In the genomic region with DNA sequence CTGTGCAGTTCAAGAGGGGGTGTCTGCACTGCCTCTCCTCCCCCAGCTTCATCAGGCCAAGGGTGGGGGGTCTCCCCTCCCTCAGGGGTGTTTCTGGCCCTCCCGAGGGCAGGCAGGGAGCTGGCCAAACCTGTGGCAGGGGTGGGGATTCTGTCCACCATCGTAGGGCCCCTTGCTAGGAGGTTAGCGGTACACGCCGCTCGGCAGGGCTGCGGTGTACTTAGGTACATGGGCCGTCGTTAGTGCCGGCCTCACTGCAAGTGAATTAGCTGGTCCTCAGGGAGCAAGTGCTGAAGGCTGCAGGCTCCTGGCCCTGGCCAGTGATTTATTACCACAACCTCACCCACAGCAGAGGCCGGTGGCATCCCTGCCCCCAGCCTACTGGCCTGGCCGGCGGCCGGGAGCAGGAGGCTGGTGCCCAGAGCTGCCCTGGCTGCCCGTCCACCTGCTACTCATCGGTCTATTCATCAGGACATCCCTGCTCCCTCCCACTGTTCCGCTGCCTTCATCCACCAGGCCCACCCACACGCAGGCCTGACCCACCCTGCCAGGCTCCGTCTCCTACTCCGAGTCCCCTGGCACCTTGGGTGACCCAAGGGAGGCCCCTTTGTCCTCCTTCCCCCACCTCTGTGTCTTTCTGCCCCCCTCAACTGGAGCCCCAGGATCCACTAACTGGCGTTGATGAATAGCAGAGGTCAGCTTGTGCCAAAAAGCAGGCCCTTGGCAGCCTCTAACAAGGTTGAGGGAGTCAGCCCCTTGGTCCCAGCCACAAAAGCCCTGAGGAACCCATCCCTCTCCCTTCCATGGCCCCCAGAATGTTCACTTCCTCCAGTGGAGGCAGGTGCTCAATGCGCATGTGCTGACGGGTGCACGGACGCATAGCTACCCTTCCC, we compare ENCODE assay signal across 1 cellular context.
TF ChIP-seq lines count a peak whose summit lies in the region.

No MANE protein-coding gene starts in this region.

TF ChIP-seq in HepG2, 621 proteins besides CTCF, POLR2A, EP300 and RAD21:
- TF ChIP-seq ZBTB38 (CRISPR knock-in tag; IDR thresholded peaks at IDR 0.05) (peak; percentile 85; the same call in 1 of the 2 replicates), ZNF788 (CRISPR knock-in tag; IDR thresholded peaks at IDR 0.05; ENCODE audit: borderline replicate concordance) (0 out of 2 replicates have a peak, but pooled peaks have one; percentile 21), HNRNPLL (IDR thresholded peaks at IDR 0.05; ENCODE audit: low read depth, low read length, poor library complexity, severe bottlenecking) (peak; percentile 38), EED (CRISPR knock-in tag; IDR thresholded peaks at IDR 0.05) (0 out of 2 replicates have a peak, but pooled peaks have one; percentile 56), MYC (CRISPR knock-in tag; IDR thresholded peaks at IDR 0.05; ENCODE audit: borderline replicate concordance) (0 out of 2 replicates have a peak, but pooled peaks have one; percentile 14), GATAD2A (CRISPR knock-in tag; IDR thresholded peaks at IDR 0.05) (no peak), RORA (CRISPR knock-in tag; IDR thresholded peaks at IDR 0.05) (no peak), TBX2 (CRISPR knock-in tag; IDR thresholded peaks at IDR 0.05; ENCODE audit: borderline replicate concordance) (0 out of 2 replicates have a peak, but pooled peaks have one; percentile 34), MTA3 (CRISPR knock-in tag; IDR thresholded peaks at IDR 0.05) (no peak)
- TF ChIP-seq, protein P1, sequence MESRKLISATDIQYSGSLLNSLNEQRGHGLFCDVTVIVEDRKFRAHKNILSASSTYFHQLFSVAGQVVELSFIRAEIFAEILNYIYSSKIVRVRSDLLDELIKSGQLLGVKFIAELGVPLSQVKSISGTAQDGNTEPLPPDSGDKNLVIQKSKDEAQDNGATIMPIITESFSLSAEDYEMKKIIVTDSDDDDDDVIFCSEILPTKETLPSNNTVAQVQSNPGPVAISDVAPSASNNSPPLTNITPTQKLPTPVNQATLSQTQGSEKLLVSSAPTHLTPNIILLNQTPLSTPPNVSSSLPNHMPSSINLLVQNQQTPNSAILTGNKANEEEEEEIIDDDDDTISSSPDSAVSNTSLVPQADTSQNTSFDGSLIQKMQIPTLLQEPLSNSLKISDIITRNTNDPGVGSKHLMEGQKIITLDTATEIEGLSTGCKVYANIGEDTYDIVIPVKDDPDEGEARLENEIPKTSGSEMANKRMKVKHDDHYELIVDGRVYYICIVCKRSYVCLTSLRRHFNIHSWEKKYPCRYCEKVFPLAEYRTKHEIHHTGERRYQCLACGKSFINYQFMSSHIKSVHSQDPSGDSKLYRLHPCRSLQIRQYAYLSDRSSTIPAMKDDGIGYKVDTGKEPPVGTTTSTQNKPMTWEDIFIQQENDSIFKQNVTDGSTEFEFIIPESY (CRISPR knock-in tag; IDR thresholded peaks at IDR 0.05), result peak; percentile 89
- TF ChIP-seq, protein P2, sequence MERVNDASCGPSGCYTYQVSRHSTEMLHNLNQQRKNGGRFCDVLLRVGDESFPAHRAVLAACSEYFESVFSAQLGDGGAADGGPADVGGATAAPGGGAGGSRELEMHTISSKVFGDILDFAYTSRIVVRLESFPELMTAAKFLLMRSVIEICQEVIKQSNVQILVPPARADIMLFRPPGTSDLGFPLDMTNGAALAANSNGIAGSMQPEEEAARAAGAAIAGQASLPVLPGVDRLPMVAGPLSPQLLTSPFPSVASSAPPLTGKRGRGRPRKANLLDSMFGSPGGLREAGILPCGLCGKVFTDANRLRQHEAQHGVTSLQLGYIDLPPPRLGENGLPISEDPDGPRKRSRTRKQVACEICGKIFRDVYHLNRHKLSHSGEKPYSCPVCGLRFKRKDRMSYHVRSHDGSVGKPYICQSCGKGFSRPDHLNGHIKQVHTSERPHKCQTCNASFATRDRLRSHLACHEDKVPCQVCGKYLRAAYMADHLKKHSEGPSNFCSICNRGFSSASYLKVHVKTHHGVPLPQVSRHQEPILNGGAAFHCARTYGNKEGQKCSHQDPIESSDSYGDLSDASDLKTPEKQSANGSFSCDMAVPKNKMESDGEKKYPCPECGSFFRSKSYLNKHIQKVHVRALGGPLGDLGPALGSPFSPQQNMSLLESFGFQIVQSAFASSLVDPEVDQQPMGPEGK (CRISPR knock-in tag; IDR thresholded peaks at IDR 0.05), result 0 out of 2 replicates have a peak, but pooled peaks have one; percentile 13
- TF ChIP-seq, protein P3, sequence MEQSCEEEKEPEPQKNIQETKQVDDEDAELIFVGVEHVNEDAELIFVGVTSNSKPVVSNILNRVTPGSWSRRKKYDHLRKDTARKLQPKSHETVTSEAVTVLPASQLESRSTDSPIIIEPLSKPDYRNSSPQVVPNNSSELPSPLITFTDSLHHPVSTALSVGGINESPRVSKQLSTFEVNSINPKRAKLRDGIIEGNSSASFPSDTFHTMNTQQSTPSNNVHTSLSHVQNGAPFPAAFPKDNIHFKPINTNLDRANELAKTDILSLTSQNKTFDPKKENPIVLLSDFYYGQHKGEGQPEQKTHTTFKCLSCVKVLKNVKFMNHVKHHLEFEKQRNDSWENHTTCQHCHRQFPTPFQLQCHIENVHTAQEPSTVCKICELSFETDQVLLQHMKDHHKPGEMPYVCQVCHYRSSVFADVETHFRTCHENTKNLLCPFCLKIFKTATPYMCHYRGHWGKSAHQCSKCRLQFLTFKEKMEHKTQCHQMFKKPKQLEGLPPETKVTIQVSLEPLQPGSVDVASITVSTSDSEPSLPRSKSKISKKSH (CRISPR knock-in tag; IDR thresholded peaks at IDR 0.05; ENCODE audit: borderline replicate concordance), result 0 out of 2 replicates have a peak, but pooled peaks have one; percentile 31
